In genomic region chr1:23825076-23825761, GRCh38 we compare ENCODE assay signal across 1 cellular context.
TF ChIP-seq lines count a peak whose summit lies in the region.

HMGCL (minus strand) TSS chr1:23825429; CDS start chr1:23825415, 14 bp downstream.

TF ChIP-seq in K562, 482 proteins besides CTCF, POLR2A, EP300 and RAD21 (continued from another document and continues in another):
- TF ChIP-seq ZNF592 (IDR thresholded peaks at IDR 0.05) = no peak; the same call in 1 of the 2 replicates
- no peak for TF ChIP-seq FOXK1 (CRISPR knock-in tag; IDR thresholded peaks at IDR 0.05; ENCODE audit: borderline replicate concordance)
- peak; percentile 77 for TF ChIP-seq ZFX (CRISPR knock-in tag; IDR thresholded peaks at IDR 0.05)
- peak; percentile 98 for TF ChIP-seq SIN3B (IDR thresholded peaks at IDR 0.05; ENCODE audit: low read depth)
- peak; percentile 90 for TF ChIP-seq POLR2H (tag; IDR thresholded peaks at IDR 0.05; ENCODE audit: low read depth)
- TF ChIP-seq SMAD4 (CRISPR knock-in tag; conservative IDR thresholded peaks at IDR 0.05) = peak; percentile 83
- TF ChIP-seq VEZF1 (CRISPR knock-in tag; IDR thresholded peaks at IDR 0.05) = peak; percentile 92
- no peak for TF ChIP-seq ZNF239 (CRISPR knock-in tag; IDR thresholded peaks at IDR 0.05)
- no peak for TF ChIP-seq U2AF2 (optimal IDR thresholded peaks at IDR 0.05; ENCODE audit: low read depth, low read length)
- TF ChIP-seq SOX6 (IDR thresholded peaks at IDR 0.05) = peak; percentile 16; the same call in 1 of the 2 replicates
- TF ChIP-seq GTF2A2 (tag; IDR thresholded peaks at IDR 0.05) = peak; percentile 67; the same call in 1 of the 2 replicates
- no peak for TF ChIP-seq BRF1 (IDR thresholded peaks at IDR 0.05; ENCODE audit: borderline replicate concordance, extremely low read depth, insufficient read length)
- no peak for TF ChIP-seq LCOR (CRISPR knock-in tag; IDR thresholded peaks at IDR 0.05)
- TF ChIP-seq PRMT5 (CRISPR knock-in tag; IDR thresholded peaks at IDR 0.05) = no peak
- TF ChIP-seq ZNF766 (CRISPR knock-in tag; conservative IDR thresholded peaks at IDR 0.05) = no peak
- TF ChIP-seq MAFF (IDR thresholded peaks at IDR 0.05; ENCODE audit: low read length) = no peak
- peak; percentile 51; the same call in 1 of the 2 replicates for TF ChIP-seq KAT8 (IDR thresholded peaks at IDR 0.05; ENCODE audit: low read depth)
- TF ChIP-seq POU5F1 (IDR thresholded peaks at IDR 0.05; ENCODE audit: borderline replicate concordance, low read depth, low read length, partially characterized antibody) = no peak
- TF ChIP-seq HDAC3 (IDR thresholded peaks at IDR 0.05; ENCODE audit: borderline replicate concordance, partially characterized antibody) = no peak
- TF ChIP-seq MAX (CRISPR knock-in tag; IDR thresholded peaks at IDR 0.05) = 0 out of 2 replicates have a peak, but pooled peaks have one; percentile 40
- TF ChIP-seq ZNF695 (CRISPR knock-in tag; IDR thresholded peaks at IDR 0.05) = no peak
- TF ChIP-seq JUNB (CRISPR knock-in tag; conservative IDR thresholded peaks at IDR 0.05) = no peak
- no peak for TF ChIP-seq TCF7L2 (IDR thresholded peaks at IDR 0.05; ENCODE audit: low read depth, low read length)
- TF ChIP-seq ZBTB11 (CRISPR knock-in tag; IDR thresholded peaks at IDR 0.05) = peak in 1 of 3 experiments; percentile 12; a peak in 1 of 6 replicates
- TF ChIP-seq ZC3H8 (IDR thresholded peaks at IDR 0.05) = no peak
- TF ChIP-seq DNMT1 (IDR thresholded peaks at IDR 0.05) = no peak
- TF ChIP-seq RBM15 (IDR thresholded peaks at IDR 0.05; ENCODE audit: insufficient read depth, low read length) = no peak
- TF ChIP-seq ARID4B (CRISPR knock-in tag; IDR thresholded peaks at IDR 0.05) = peak; percentile 88
- peak; percentile 50; the same call in 1 of the 2 replicates for TF ChIP-seq E2F1 (CRISPR knock-in tag; IDR thresholded peaks at IDR 0.05)
- TF ChIP-seq RBM34 (IDR thresholded peaks at IDR 0.05; ENCODE audit: borderline replicate concordance, insufficient read depth, low read length) = no peak
- TF ChIP-seq TFAM (CRISPR knock-in tag; conservative IDR thresholded peaks at IDR 0.05) = no peak
- no peak for TF ChIP-seq ZNF212 (CRISPR knock-in tag; IDR thresholded peaks at IDR 0.05)
- TF ChIP-seq SFPQ (IDR thresholded peaks at IDR 0.05; ENCODE audit: low read depth, low read length) = no peak
- 0 out of 2 replicates have a peak, but pooled peaks have one; percentile 24 for TF ChIP-seq ARID1B (IDR thresholded peaks at IDR 0.05)
- no peak for TF ChIP-seq HNRNPH1 (optimal IDR thresholded peaks at IDR 0.05; ENCODE audit: low read depth, low read length)
- TF ChIP-seq PKNOX1 (IDR thresholded peaks at IDR 0.05) = peak; percentile 37; the same call in 1 of the 2 replicates
- TF ChIP-seq MAFG (tag; conservative IDR thresholded peaks at IDR 0.05) = no peak
- no peak for TF ChIP-seq NCOA4 (IDR thresholded peaks at IDR 0.05; ENCODE audit: partially characterized antibody)
- no peak for TF ChIP-seq JUN (IDR thresholded peaks at IDR 0.05; ENCODE audit: borderline replicate concordance, low read depth, low read length)
- no peak for TF ChIP-seq JUN (CRISPR knock-in tag; IDR thresholded peaks at IDR 0.05; ENCODE audit: borderline replicate concordance)
- TF ChIP-seq RFX7 (CRISPR knock-in tag; IDR thresholded peaks at IDR 0.05) = no peak
- peak; percentile 90 for TF ChIP-seq NFRKB (IDR thresholded peaks at IDR 0.05; ENCODE audit: low read depth)
- no peak for TF ChIP-seq ELF2 (CRISPR knock-in tag; IDR thresholded peaks at IDR 0.05)
- TF ChIP-seq ZNF75A (CRISPR knock-in tag; IDR thresholded peaks at IDR 0.05) = no peak; the same call in 1 of the 2 replicates
- peak in 1 of 2 experiments; percentile 91; a peak in 2 of 4 replicates for TF ChIP-seq HDAC1 (IDR thresholded peaks at IDR 0.05)
